ENCODE assay signal across 21 cellular contexts in the genomic region with DNA sequence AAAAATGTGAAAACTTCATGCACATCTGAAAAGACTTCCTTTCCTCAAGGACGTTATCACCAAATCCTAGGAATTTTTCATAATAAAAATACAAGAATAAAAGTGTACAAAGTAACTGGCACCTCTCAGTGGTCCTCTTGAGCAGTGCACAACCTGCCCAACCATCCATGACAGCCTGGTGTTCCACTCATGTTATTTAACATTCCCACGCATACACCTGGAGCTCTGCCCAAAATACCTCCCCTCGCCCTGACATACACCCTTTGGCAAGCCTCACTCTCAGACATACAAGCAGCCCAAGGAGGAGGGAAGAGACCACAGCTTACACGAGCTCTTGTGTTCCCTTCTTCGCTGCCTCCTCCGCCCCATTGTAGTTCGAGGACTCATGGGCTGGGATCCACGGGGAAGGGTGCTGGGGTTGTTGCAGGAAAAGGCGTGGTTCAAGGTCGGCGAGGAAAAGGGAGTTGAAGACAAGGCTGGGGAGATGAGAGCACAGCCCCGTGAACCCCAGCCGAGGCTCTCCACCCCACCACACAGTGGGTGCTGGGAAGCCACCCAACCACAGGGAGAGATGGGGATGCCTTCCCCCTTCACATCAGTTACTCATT. TPM values are rescaled to one million over a fixed set of nuclear protein-coding genes. Genes with fewer than 3 reads are reported as not detected.
"Had no signal": no experiment of that assay in that cellular context is flagged by ENCODE, and none has a peak within 500 bp of the region (broad histone marks: within the 10 kb centered on the region; RNA-seq: fewer than 3 reads in every experiment).

No MANE protein-coding gene starts in this region.

- H3K4me3 Mint-ChIP-seq: activated naive CD8-positive, alpha-beta T cell treated with anti-CD3 and anti-CD28 coated beads, Interleukin-2, amount 50 U/mL, for 24 hours; brain; T-helper 1 cell treated with Interleukin-12 subunit alpha and Interleukin-12 subunit beta and Interleukin-4 antibody, amounts not matched to agents 30 μg/mL and 1 μg/mL, for 36 hours had no signal

- ATAC-seq: activated naive CD8-positive, alpha-beta T cell treated with anti-CD3 and anti-CD28 coated beads, Interleukin-2, amount 50 U/mL, for 24 hours; left lung; pancreas had no signal

- H3K36me3 ChIP-seq: colonic mucosa, left lung, pancreas, sigmoid colon, transverse colon, vagina had no signal

- H3K9me3 ChIP-seq: colonic mucosa, left lung, pancreas, transverse colon, vagina had no signal

- H3K4me1 ChIP-seq: colonic mucosa, left lung, pancreas, sigmoid colon, transverse colon, vagina had no signal

- H3K4me1 Mint-ChIP-seq: activated naive CD8-positive, alpha-beta T cell treated with anti-CD3 and anti-CD28 coated beads, Interleukin-2, amount 50 U/mL, for 24 hours had no signal

- H3K27ac ChIP-seq: colonic mucosa, left lung, pancreas, sigmoid colon, transverse colon, vagina had no signal

- H3K27me3 Mint-ChIP-seq: brain had no signal

- DNase-seq: activated CD4-positive, alpha-beta T cell treated with anti-CD3 and anti-CD28 coated beads for 1 hour; activated naive CD4-positive, alpha-beta T cell treated with Interleukin-2 at 50 U/mL for 16 hours; activated naive CD8-positive, alpha-beta T cell treated with anti-CD3 and anti-CD28 coated beads, Interleukin-2, amount 50 U/mL, for 24 hours; anterior cingulate cortex; central memory CD4-positive, alpha-beta T cell; colonic mucosa; erythroblast; foreskin melanocyte; kidney; mammary epithelial cell; stimulated activated CD8-positive, alpha-beta memory T cell treated with anti-CD3 and anti-CD28 coated beads, Interleukin-4, amount 100 ng/mL, for 48 hours; stimulated activated naive CD4-positive, alpha-beta T cell; substantia nigra; transverse colon had no signal

- H3K27ac Mint-ChIP-seq: activated naive CD8-positive, alpha-beta T cell treated with anti-CD3 and anti-CD28 coated beads, Interleukin-2, amount 50 U/mL, for 24 hours; brain; T-helper 1 cell treated with Interleukin-12 subunit alpha and Interleukin-12 subunit beta and Interleukin-4 antibody, amounts not matched to agents 30 μg/mL and 1 μg/mL, for 36 hours had no signal

- H3K4me3 ChIP-seq: colonic mucosa, left lung, pancreas, sigmoid colon, transverse colon, vagina had no signal

- H3K9me3 Mint-ChIP-seq: activated naive CD8-positive, alpha-beta T cell treated with anti-CD3 and anti-CD28 coated beads, Interleukin-2, amount 50 U/mL, for 24 hours; T-helper 1 cell treated with Interleukin-12 subunit alpha and Interleukin-12 subunit beta and Interleukin-4 antibody, amounts not matched to agents 30 μg/mL and 1 μg/mL, for 36 hours had no signal

- H3K27me3 ChIP-seq: colonic mucosa, pancreas, sigmoid colon, transverse colon, vagina had no signal

RNA-seq across cellular contexts. Expression of a gene that starts 23.3 kb away (rescaled TPM):
- total RNA-seq: mononuclear cell had no signal
